ENCODE assay signal across 1 cellular context in the genomic region with DNA sequence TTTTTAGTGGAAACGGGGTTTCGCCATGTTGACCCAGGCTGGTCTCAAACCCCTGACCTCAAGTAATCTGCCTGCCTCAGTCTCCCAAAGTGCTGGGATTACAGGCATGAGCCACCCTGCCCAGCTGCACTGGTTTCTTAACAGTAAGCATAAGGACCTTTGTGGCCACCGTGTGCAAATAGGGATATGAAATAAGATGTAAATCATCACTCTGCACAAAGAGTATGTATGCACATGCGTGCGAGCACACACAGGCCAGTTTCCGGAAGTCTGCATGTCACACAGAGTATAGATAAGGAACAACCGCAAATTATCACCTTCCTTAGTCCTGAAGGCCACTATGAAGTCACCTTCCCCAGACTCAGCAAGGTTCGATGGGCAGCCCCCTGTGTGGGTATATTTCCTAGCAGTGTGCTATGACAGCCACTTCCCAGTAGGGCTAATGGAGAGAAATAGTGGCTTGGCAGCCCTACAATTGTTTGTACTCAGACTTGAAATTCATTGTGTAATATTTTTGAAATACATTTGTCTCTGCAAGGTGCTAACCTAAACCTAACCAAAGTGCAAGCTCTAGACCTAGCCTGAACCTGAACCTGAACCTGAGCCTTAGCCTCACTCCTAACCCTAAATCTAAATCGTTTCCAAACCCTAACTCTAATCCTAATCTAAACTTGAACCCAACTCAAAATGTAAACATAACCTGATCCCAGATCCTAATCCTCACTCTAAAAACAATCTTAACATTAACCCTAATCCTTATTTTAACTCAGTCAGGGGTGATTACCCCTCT.
TF ChIP-seq lines count a peak whose summit lies in the region.

No MANE protein-coding gene starts in this region.

TF ChIP-seq in HepG2, 621 proteins besides CTCF, POLR2A, EP300 and RAD21:
- TF ChIP-seq, protein P1, sequence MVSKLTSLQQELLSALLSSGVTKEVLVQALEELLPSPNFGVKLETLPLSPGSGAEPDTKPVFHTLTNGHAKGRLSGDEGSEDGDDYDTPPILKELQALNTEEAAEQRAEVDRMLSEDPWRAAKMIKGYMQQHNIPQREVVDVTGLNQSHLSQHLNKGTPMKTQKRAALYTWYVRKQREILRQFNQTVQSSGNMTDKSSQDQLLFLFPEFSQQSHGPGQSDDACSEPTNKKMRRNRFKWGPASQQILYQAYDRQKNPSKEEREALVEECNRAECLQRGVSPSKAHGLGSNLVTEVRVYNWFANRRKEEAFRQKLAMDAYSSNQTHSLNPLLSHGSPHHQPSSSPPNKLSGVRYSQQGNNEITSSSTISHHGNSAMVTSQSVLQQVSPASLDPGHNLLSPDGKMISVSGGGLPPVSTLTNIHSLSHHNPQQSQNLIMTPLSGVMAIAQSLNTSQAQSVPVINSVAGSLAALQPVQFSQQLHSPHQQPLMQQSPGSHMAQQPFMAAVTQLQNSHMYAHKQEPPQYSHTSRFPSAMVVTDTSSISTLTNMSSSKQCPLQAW (CRISPR knock-in tag; IDR thresholded peaks at IDR 0.05), result no peak
- TF ChIP-seq, protein P2, sequence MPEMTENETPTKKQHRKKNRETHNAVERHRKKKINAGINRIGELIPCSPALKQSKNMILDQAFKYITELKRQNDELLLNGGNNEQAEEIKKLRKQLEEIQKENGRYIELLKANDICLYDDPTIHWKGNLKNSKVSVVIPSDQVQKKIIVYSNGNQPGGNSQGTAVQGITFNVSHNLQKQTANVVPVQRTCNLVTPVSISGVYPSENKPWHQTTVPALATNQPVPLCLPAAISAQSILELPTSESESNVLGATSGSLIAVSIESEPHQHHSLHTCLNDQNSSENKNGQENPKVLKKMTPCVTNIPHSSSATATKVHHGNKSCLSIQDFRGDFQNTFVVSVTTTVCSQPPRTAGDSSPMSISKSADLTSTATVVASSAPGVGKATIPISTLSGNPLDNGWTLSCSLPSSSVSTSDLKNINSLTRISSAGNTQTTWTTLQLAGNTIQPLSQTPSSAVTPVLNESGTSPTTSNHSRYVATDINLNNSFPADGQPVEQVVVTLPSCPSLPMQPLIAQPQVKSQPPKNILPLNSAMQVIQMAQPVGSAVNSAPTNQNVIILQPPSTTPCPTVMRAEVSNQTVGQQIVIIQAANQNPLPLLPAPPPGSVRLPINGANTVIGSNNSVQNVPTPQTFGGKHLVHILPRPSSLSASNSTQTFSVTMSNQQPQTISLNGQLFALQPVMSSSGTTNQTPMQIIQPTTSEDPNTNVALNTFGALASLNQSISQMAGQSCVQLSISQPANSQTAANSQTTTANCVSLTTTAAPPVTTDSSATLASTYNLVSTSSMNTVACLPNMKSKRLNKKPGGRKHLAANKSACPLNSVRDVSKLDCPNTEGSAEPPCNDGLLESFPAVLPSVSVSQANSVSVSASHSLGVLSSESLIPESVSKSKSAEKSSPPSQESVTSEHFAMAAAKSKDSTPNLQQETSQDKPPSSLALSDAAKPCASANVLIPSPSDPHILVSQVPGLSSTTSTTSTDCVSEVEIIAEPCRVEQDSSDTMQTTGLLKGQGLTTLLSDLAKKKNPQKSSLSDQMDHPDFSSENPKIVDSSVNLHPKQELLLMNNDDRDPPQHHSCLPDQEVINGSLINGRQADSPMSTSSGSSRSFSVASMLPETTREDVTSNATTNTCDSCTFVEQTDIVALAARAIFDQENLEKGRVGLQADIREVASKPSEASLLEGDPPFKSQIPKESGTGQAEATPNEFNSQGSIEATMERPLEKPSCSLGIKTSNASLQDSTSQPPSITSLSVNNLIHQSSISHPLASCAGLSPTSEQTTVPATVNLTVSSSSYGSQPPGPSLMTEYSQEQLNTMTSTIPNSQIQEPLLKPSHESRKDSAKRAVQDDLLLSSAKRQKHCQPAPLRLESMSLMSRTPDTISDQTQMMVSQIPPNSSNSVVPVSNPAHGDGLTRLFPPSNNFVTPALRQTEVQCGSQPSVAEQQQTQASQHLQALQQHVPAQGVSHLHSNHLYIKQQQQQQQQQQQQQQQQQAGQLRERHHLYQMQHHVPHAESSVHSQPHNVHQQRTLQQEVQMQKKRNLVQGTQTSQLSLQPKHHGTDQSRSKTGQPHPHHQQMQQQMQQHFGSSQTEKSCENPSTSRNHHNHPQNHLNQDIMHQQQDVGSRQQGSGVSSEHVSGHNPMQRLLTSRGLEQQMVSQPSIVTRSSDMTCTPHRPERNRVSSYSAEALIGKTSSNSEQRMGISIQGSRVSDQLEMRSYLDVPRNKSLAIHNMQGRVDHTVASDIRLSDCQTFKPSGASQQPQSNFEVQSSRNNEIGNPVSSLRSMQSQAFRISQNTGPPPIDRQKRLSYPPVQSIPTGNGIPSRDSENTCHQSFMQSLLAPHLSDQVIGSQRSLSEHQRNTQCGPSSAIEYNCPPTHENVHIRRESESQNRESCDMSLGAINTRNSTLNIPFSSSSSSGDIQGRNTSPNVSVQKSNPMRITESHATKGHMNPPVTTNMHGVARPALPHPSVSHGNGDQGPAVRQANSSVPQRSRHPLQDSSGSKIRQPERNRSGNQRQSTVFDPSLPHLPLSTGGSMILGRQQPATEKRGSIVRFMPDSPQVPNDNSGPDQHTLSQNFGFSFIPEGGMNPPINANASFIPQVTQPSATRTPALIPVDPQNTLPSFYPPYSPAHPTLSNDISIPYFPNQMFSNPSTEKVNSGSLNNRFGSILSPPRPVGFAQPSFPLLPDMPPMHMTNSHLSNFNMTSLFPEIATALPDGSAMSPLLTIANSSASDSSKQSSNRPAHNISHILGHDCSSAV (CRISPR knock-in tag; IDR thresholded peaks at IDR 0.05; ENCODE audit: borderline replicate concordance), result no peak
- TF ChIP-seq ZNF530 (CRISPR knock-in tag; IDR thresholded peaks at IDR 0.05; ENCODE audit: low read depth) (no peak), ZNF737 (CRISPR knock-in tag; IDR thresholded peaks at IDR 0.05; ENCODE audit: borderline replicate concordance) (no peak), ZNF547 (CRISPR knock-in tag; IDR thresholded peaks at IDR 0.05) (no peak), ZNF589 (CRISPR knock-in tag; conservative IDR thresholded peaks at IDR 0.05) (no peak), HNRNPUL1 (IDR thresholded peaks at IDR 0.05; ENCODE audit: low read depth, low read length) (no peak), MBD4 (IDR thresholded peaks at IDR 0.05; ENCODE audit: borderline replicate concordance, low read length) (no peak), ZNF329 (CRISPR knock-in tag; IDR thresholded peaks at IDR 0.05; ENCODE audit: low read depth) (no peak), ZNF124 (CRISPR knock-in tag; IDR thresholded peaks at IDR 0.05) (no peak), NRL (CRISPR knock-in tag; IDR thresholded peaks at IDR 0.05; ENCODE audit: borderline replicate concordance) (no peak), PHF21A (CRISPR knock-in tag; IDR thresholded peaks at IDR 0.05) (no peak), FOXP1 (IDR thresholded peaks at IDR 0.05) (no peak), FOXP1 (CRISPR knock-in tag; IDR thresholded peaks at IDR 0.05) (no peak), ZBTB1 (CRISPR knock-in tag; IDR thresholded peaks at IDR 0.05; ENCODE audit: borderline replicate concordance) (no peak)
- TF ChIP-seq, protein P3, sequence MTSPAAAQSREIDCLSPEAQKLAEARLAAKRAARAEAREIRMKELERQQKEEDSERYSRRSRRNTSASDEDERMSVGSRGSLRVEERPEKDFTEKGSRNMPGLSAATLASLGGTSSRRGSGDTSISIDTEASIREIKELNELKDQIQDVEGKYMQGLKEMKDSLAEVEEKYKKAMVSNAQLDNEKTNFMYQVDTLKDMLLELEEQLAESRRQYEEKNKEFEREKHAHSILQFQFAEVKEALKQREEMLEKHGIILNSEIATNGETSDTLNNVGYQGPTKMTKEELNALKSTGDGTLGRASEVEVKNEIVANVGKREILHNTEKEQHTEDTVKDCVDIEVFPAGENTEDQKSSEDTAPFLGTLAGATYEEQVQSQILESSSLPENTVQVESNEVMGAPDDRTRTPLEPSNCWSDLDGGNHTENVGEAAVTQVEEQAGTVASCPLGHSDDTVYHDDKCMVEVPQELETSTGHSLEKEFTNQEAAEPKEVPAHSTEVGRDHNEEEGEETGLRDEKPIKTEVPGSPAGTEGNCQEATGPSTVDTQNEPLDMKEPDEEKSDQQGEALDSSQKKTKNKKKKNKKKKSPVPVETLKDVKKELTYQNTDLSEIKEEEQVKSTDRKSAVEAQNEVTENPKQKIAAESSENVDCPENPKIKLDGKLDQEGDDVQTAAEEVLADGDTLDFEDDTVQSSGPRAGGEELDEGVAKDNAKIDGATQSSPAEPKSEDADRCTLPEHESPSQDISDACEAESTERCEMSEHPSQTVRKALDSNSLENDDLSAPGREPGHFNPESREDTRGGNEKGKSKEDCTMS (CRISPR knock-in tag; conservative IDR thresholded peaks at IDR 0.05), result no peak
- TF ChIP-seq, protein P4, sequence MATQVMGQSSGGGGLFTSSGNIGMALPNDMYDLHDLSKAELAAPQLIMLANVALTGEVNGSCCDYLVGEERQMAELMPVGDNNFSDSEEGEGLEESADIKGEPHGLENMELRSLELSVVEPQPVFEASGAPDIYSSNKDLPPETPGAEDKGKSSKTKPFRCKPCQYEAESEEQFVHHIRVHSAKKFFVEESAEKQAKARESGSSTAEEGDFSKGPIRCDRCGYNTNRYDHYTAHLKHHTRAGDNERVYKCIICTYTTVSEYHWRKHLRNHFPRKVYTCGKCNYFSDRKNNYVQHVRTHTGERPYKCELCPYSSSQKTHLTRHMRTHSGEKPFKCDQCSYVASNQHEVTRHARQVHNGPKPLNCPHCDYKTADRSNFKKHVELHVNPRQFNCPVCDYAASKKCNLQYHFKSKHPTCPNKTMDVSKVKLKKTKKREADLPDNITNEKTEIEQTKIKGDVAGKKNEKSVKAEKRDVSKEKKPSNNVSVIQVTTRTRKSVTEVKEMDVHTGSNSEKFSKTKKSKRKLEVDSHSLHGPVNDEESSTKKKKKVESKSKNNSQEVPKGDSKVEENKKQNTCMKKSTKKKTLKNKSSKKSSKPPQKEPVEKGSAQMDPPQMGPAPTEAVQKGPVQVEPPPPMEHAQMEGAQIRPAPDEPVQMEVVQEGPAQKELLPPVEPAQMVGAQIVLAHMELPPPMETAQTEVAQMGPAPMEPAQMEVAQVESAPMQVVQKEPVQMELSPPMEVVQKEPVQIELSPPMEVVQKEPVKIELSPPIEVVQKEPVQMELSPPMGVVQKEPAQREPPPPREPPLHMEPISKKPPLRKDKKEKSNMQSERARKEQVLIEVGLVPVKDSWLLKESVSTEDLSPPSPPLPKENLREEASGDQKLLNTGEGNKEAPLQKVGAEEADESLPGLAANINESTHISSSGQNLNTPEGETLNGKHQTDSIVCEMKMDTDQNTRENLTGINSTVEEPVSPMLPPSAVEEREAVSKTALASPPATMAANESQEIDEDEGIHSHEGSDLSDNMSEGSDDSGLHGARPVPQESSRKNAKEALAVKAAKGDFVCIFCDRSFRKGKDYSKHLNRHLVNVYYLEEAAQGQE (IDR thresholded peaks at IDR 0.05; ENCODE audit: borderline replicate concordance in 1 of 2, low read depth in 1 of 2, low read length in 2 of 2), result no peak
